In genomic region chr1:158019177-158019868, GRCh38 we compare ENCODE assay signal across 8 cellular contexts. TPM values are rescaled to one million over a fixed set of nuclear protein-coding genes. Genes with fewer than 3 reads are reported as not detected.
DNase-seq lines count a peak whose midpoint lies in the region; TF ChIP-seq lines count a peak whose summit lies in the region.

No MANE protein-coding gene starts in this region.

- no peaks in the 10 kb centered on the region for H3K27me3 ChIP-seq in ascending aorta
- no peaks in the 10 kb centered on the region for H3K27me3 ChIP-seq in sigmoid colon

- no peak for TF ChIP-seq POLR2A in sigmoid colon (IDR thresholded peaks at IDR 0.05)

- H3K4me1 ChIP-seq in ascending aorta (peaks cover 54 to 87% of the 10 kb centered on the region in 2 donors), sigmoid colon (peaks cover 0 to 96% (median 91%) of the 10 kb centered on the region in 4 donors)

- DNase-seq in H4 (ENCODE audit: low spot score) (peak; percentile 96), ascending aorta (ENCODE audit: low spot score in 2 of 2) (peak in 1 of 2 donors; percentile 89), hepatic stellate cell (ENCODE audit: low spot score) (peak; percentile 73), sigmoid colon (peak; percentile 86), NCI-H2081 (lab: John Stamatoyannopoulos, UW) (no peak), germinal center (ENCODE audit: low spot score) (no peak), globus pallidus (ENCODE audit: low spot score) (no peak), UCSD-AML1 (lab: John Stamatoyannopoulos, UW; ENCODE audit: unreplicated experiment) (no peak)

- no peaks in the 10 kb centered on the region for H3K36me3 ChIP-seq in ascending aorta
- H3K36me3 ChIP-seq in sigmoid colon: no peaks in the 10 kb centered on the region

- H3K27ac ChIP-seq in ascending aorta (peak overlapping the region; percentile 92 to 99), sigmoid colon (peak overlapping the region; percentile 67 to 96 (median 88))

- TF ChIP-seq CTCF in ascending aorta (IDR thresholded peaks at IDR 0.05): no peak
- TF ChIP-seq CTCF in sigmoid colon (IDR thresholded peaks at IDR 0.05): no peak

- H3K9me3 ChIP-seq in ascending aorta (no peaks in the 10 kb centered on the region), sigmoid colon (no peaks in the 10 kb centered on the region)

- no peak for TF ChIP-seq EP300 in sigmoid colon (IDR thresholded peaks at IDR 0.05)

- intact Hi-C loops in ascending aorta (cut with DNase I) (loop anchor here (1.0 to 10.0 kb wide), 3 partner anchors 8 to 1905 kb away; partner anchors contain the start of gene TAGLN2), sigmoid colon (cut with DNase I) (no loop called here)

- WGBS in sigmoid colon, 2 donors: 60 to 77% methylated on average over 4 of the region's 4 CpGs

- H3K4me3 ChIP-seq in ascending aorta (peak overlapping the region; percentile 42 to 52), sigmoid colon (no peak overlapping the region)

RNA-seq across cellular contexts. Expression of gene KIRREL1, which starts 25.9 kb away (rescaled TPM):
- total RNA-seq in H4 (2014; rRNA removed; shearing (Covaris generic)): 35.2 and 38.4 TPM in 2 replicates
- 114 TPM for total RNA-seq in ascending aorta
- total RNA-seq in sigmoid colon: 10 to 100 TPM; 29.0 to 57.0 (median 44.0) TPM
- 10 to 100 TPM in 1 of 3 donors, 1 to 10 TPM in 1, under 1 TPM in 1; 0.92 to 11.5 (median 1.8) TPM for polyA plus RNA-seq in sigmoid colon

Comparison
In these comparisons a context has a peak if more than half of its experiments do, and no peak if none do; other contexts are left out.
1. DNase-seq: peak in H4 (single experiment), hepatic stellate cell (single experiment) and sigmoid colon (single experiment); none in NCI-H2081 (0 of 2), germinal center (single experiment), globus pallidus (single experiment) and UCSD-AML1 (single experiment).
2. H3K4me3 ChIP-seq: peak in ascending aorta (2 of 2); none in sigmoid colon (0 of 4).